Comparison of ENCODE assay signal across 9 cellular contexts in the genomic region with DNA sequence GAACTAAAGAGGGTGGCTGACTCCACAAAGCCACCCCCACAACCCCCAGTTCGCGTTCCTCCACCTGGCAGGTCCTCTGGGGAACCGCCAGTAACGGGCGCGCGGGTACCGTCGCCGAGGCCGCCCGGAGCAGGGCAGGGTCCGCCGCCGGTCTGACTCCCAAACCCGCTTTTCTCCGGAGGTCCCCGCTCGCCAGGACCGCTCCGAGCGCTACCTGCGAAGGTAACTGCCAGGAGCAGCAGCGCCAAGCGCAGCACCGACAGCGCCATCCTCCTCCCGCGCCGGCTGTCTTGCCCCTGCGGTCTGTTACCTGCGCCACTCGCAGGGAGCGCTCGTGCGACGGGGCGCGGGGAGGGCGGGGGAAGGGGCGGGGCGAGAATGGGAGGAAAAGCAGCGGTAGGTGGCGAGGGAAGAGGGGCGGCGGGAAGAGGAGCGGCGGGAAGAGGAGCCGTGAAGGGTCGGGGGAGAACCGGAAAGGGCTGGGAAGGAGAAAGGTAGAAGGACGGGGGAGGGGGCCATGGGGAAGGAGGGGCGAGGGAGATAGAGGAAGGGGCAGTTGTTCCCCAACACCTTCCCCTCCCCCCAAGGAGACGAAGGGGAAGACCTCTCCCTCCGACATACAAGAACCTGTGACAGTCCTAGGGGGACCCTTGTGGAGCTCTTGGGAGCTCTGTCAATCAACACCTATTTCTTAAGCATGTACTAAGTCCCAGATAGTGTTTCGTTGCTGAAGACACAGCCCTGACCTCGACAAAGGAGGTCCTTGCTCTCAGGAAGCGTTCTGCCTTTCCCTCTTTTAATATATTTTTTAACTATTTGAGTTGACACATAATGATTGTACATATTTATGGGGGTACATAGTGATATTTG. TPM values are rescaled to one million over a fixed set of nuclear protein-coding genes. Genes with fewer than 3 reads are reported as not detected.
DNase-seq lines count a peak whose midpoint lies in the region; ATAC-seq and TF ChIP-seq lines count a peak whose summit lies in the region.
"Had no signal": no experiment of that assay in that cellular context is flagged by ENCODE, and none has a peak within 500 bp of the region (broad histone marks: within the 10 kb centered on the region; RNA-seq: fewer than 3 reads in every experiment).

A gene with protein sequence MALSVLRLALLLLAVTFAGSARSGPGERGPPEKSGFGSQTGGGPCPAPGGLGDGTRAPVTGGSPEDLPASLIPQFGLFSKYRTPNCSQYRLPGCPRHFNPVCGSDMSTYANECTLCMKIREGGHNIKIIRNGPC (minus strand): TSS at position 308 of the 870 bp plus-strand sequence. CDS start 39 bp downstream, at position 269.

- peaks cover 15 to 44% (median 27%) of the 10 kb centered on the region in 3 donors for H3K4me1 Mint-ChIP-seq in CD8-positive, alpha-beta memory T cell

- no peak for TF ChIP-seq POLR2A in erythroblast (IDR thresholded peaks at IDR 0.05; ENCODE audit: low read length)
- no peak for TF ChIP-seq POLR2A in transverse colon (IDR thresholded peaks at IDR 0.05)

- no peaks in the 10 kb centered on the region for H3K27me3 ChIP-seq in CD8-positive, alpha-beta memory T cell (ENCODE audit: insufficient read depth, low read length, poor library complexity, severe bottlenecking)
- peaks cover 37% of the 10 kb centered on the region for H3K27me3 ChIP-seq in transverse colon

- 3 to 10% methylated on average over 12 to 47 of the region's 58 CpGs for WGBS in transverse colon (ENCODE audit: low coverage in 1 of 2), 2 donors

- H3K4me3 Mint-ChIP-seq in CD8-positive, alpha-beta memory T cell = peak within 1 kb of the TSS; percentile 74 to 86 (median 79)

- peaks cover 0 to 4% (median 0%) of the 10 kb centered on the region in 3 donors for H3K36me3 Mint-ChIP-seq in CD8-positive, alpha-beta memory T cell

- H3K27ac ChIP-seq in CD8-positive, alpha-beta memory T cell (ENCODE audit: low read depth, low read length) = no peak within 1 kb of the TSS
- no peak within 1 kb of the TSS for H3K27ac ChIP-seq in transverse colon

- POLR2A ChIA-PET in CD8-positive, alpha-beta memory T cell (lab: Charles Lee) = no interaction called here

- H3K27ac Mint-ChIP-seq in CD8-positive, alpha-beta memory T cell = peak within 1 kb of the TSS in 4 of 8 donors; percentile 38 to 64 (median 44)

- no peaks in the 10 kb centered on the region for H3K9me3 Mint-ChIP-seq in CD8-positive, alpha-beta memory T cell

- peak within 1 kb of the TSS; percentile 65 for H3K4me3 ChIP-seq in CD8-positive, alpha-beta memory T cell (ENCODE audit: low read length)
- peak within 1 kb of the TSS; percentile 19 to 52 (median 32) for H3K4me3 ChIP-seq in transverse colon

- in situ Hi-C loops in transverse colon (cut with MboI; ENCODE audit: low pct_ligation_motif_present in 1 of 4, low pct_unique_long_range_greater_than_20kb in 1 of 4, low sequenced_read_pairs in 3 of 4) = loop anchor here in 2 of 4 donors (25.0 kb wide), 1 partner anchor 259 kb away; no protein-coding TSS in a partner anchor

- no peaks in the 10 kb centered on the region for H3K36me3 ChIP-seq in CD8-positive, alpha-beta memory T cell (ENCODE audit: insufficient read depth, low read length)
- no peaks in the 10 kb centered on the region for H3K36me3 ChIP-seq in transverse colon

- peak; percentile 54 to 79 (median 67) for DNase-seq in CD8-positive, alpha-beta memory T cell
- DNase-seq in NCI-H2081 (lab: John Stamatoyannopoulos, UW) (peak; percentile 74 to 75), erythroblast (lab: John Stamatoyannopoulos, UW) (peak; percentile 15 to 20), omental fat pad (ENCODE audit: low spot score) (no peak), transverse colon (peak; percentile 63), GF-D8 (lab: John Stamatoyannopoulos, UW) (no peak)
- DNase-seq in activated CD8-positive, alpha-beta memory T cell treated with anti-CD3 and anti-CD28 coated beads for 4 hours (ENCODE audit: low read depth in 2 of 2) = peak; percentile 39 to 46

- TF ChIP-seq EP300 in transverse colon (IDR thresholded peaks at IDR 0.05; ENCODE audit: low read depth) = no peak

- no peaks in the 10 kb centered on the region for H3K9me3 ChIP-seq in CD8-positive, alpha-beta memory T cell (ENCODE audit: low read length)
- H3K9me3 ChIP-seq in transverse colon = no peaks in the 10 kb centered on the region

- no peaks in the 10 kb centered on the region for H3K27me3 Mint-ChIP-seq in CD8-positive, alpha-beta memory T cell

- CTCF ChIA-PET in CD8-positive, alpha-beta memory T cell (lab: Charles Lee) = interaction anchor here (1.0 to 3.2 kb wide), 7 partner anchors 11 to 55 kb away, joined by 3 to 15 read pairs (median 5); no protein-coding TSS in a partner anchor

- ATAC-seq in GM21515 (IDR thresholded peaks at IDR 0.05; ENCODE audit: unreplicated experiment) (peak; percentile 60), omental fat pad (ENCODE audit: low FRiP score) (peak; percentile 59)

- no peak for TF ChIP-seq CTCF in omental fat pad (IDR thresholded peaks at IDR 0.05)
- peak in 1 of 5 experiments; percentile 15 for TF ChIP-seq CTCF in transverse colon (IDR thresholded peaks at IDR 0.05)

- H3K4me1 ChIP-seq in CD8-positive, alpha-beta memory T cell (ENCODE audit: insufficient read depth, low read length) = peaks cover 25% of the 10 kb centered on the region
- H3K4me1 ChIP-seq in transverse colon = peaks cover 0 to 13% (median 9%) of the 10 kb centered on the region in 4 donors

- intact Hi-C loops in transverse colon (cut with DNase I; ENCODE audit: low total_unique reads) = no loop called here

RNA-seq across cellular contexts. Expression of the gene that starts here (rescaled TPM):
- 1 to 10 TPM; 1.6 to 2.1 TPM for total RNA-seq in CD8-positive, alpha-beta memory T cell
- polyA plus RNA-seq in CD8-positive, alpha-beta memory T cell = 10.8 TPM
- total RNA-seq in omental fat pad = 1 to 10 TPM in 1 of 4 donors, not detected in 3; 5.7 TPM
- total RNA-seq in transverse colon = 1 to 10 TPM in 1 of 4 donors, under 1 TPM in 1, not detected in 2; 0.68 to 2.9 TPM
- total RNA-seq: HT1080 had no signal

Comparison
In these comparisons a context has a peak if more than half of its experiments do, and no peak if none do; other contexts are left out.
1. DNase-seq: peak in CD8-positive, alpha-beta memory T cell (5 of 5), NCI-H2081 (2 of 2), activated CD8-positive, alpha-beta memory T cell treated with anti-CD3 and anti-CD28 coated beads for 4 hours (2 of 2), erythroblast (2 of 2) and transverse colon (single experiment); none in omental fat pad (single experiment) and GF-D8 (single experiment).